Comparison of ENCODE assay signal across 36 cellular contexts in genomic region chr6:78552435-78552834, GRCh38.
"Had no signal": no experiment of that assay in that cellular context is flagged by ENCODE, and none has a peak within 500 bp of the region (broad histone marks: within the 10 kb centered on the region; RNA-seq: fewer than 3 reads in every experiment).

No MANE protein-coding gene starts in this region.

- DNase-seq: activated effector memory CD4-positive, alpha-beta T cell treated with anti-CD3 and anti-CD28 coated beads, Interleukin-2, amount 50 U/mL, for 16 hours; activated effector memory CD4-positive, alpha-beta T cell treated with Interleukin-2 at 50 U/mL for 16 hours; activated gamma-delta T cell; activated gamma-delta T cell treated with Interleukin-2 at 50 U/mL for 16 hours; activated naive CD4-positive, alpha-beta T cell; activated naive CD4-positive, alpha-beta T cell treated with anti-CD3 and anti-CD28 coated beads for 36 hours; activated naive CD4-positive, alpha-beta T cell treated with anti-CD3 and anti-CD28 coated beads, Interleukin-2, amount 10 ng/mL, durations not matched to agents 7 days and 5 days; activated naive CD4-positive, alpha-beta T cell treated with anti-CD3 and anti-CD28 coated beads, Interleukin-2, amount 50 U/mL, for 16 hours; activated naive CD4-positive, alpha-beta T cell treated with Interleukin-2 at 50 U/mL for 16 hours; activated naive CD8-positive, alpha-beta T cell treated with anti-CD3 and anti-CD28 coated beads for 36 hours; activated naive CD8-positive, alpha-beta T cell treated with anti-CD3 and anti-CD28 coated beads, Interleukin-2, amount 10 ng/mL, durations not matched to agents 7 days and 5 days; activated naive CD8-positive, alpha-beta T cell treated with anti-CD3 and anti-CD28 coated beads, Interleukin-2, amount 50 U/mL, for 24 hours; activated T-cell treated with anti-CD3 and anti-CD28 coated beads, Interleukin-2, amount 50 U/mL, for 4 hours; activated T-cell treated with anti-CD3 and anti-CD28 coated beads, Interleukin-2, amount 50 U/mL, for 48 hours; activated T-cell treated with anti-CD3 and anti-CD28 coated beads, Interleukin-2, amount 50 U/mL, for 72 hours; adrenal gland; amniotic stem cell; amygdala; anterior cingulate cortex; aorta; body of pancreas; brain microvascular endothelial cell; caudate nucleus; central memory CD4-positive, alpha-beta T cell; cerebellar nuclear complex had no signal

- H3K4me3 ChIP-seq: adrenal gland, ascending aorta, body of pancreas, breast epithelium, cardiac muscle cell had no signal

- H3K36me3 ChIP-seq: adrenal gland, ascending aorta, brain microvascular endothelial cell, breast epithelium, cardiac muscle cell had no signal

- H3K4me3 Mint-ChIP-seq: activated naive CD4-positive, alpha-beta T cell treated with anti-CD3 and anti-CD28 coated beads for 36 hours; activated naive CD4-positive, alpha-beta T cell treated with anti-CD3 and anti-CD28 coated beads, Interleukin-2, amount 10 ng/mL, durations not matched to agents 7 days and 5 days; activated naive CD4-positive, alpha-beta T cell treated with anti-CD3 and anti-CD28 coated beads, Interleukin-2, amount 50 U/mL, for 24 hours; activated naive CD8-positive, alpha-beta T cell; activated naive CD8-positive, alpha-beta T cell treated with anti-CD3 and anti-CD28 coated beads for 36 hours; activated naive CD8-positive, alpha-beta T cell treated with anti-CD3 and anti-CD28 coated beads, Interleukin-2, amount 10 ng/mL, durations not matched to agents 7 days and 5 days; activated naive CD8-positive, alpha-beta T cell treated with anti-CD3 and anti-CD28 coated beads, Interleukin-2, amount 50 U/mL, for 24 hours; activated T-cell treated with anti-CD3 and anti-CD28 coated beads, Interleukin-2, amount 50 U/mL, for 4 hours; activated T-cell treated with anti-CD3 and anti-CD28 coated beads, Interleukin-2, amount 50 U/mL, for 72 hours; activated T-helper 1 cell treated with anti-CD3 and anti-CD28 coated beads, Interleukin-12 subunit alpha, Interleukin-12 subunit beta, Interleukin-2, Interleukin-4 antibody, amounts not matched to agents 30 ng/mL and 10 ng/mL and 1 ng/mL, durations not matched to agents 14 hours and 24 hours and 36 hours; activated T-helper 17 cell treated with anti-CD3 and anti-CD28 coated beads, Interleukin-2, amount 50 U/mL, for 72 hours; brain; central memory CD8-positive, alpha-beta T cell had no signal

- H3K36me3 Mint-ChIP-seq: activated naive CD4-positive, alpha-beta T cell treated with anti-CD3 and anti-CD28 coated beads, Interleukin-2, amount 10 ng/mL, durations not matched to agents 7 days and 5 days; activated naive CD4-positive, alpha-beta T cell treated with anti-CD3 and anti-CD28 coated beads, Interleukin-2, amount 50 U/mL, for 24 hours; activated naive CD8-positive, alpha-beta T cell; activated naive CD8-positive, alpha-beta T cell treated with anti-CD3 and anti-CD28 coated beads for 36 hours; activated naive CD8-positive, alpha-beta T cell treated with anti-CD3 and anti-CD28 coated beads, Interleukin-2, amount 10 ng/mL, durations not matched to agents 7 days and 5 days; brain had no signal

- H3K27ac Mint-ChIP-seq: activated naive CD4-positive, alpha-beta T cell treated with anti-CD3 and anti-CD28 coated beads for 36 hours; activated naive CD4-positive, alpha-beta T cell treated with anti-CD3 and anti-CD28 coated beads, Interleukin-2, amount 10 ng/mL, durations not matched to agents 7 days and 5 days; activated naive CD4-positive, alpha-beta T cell treated with anti-CD3 and anti-CD28 coated beads, Interleukin-2, amount 50 U/mL, for 24 hours; activated naive CD4-positive, alpha-beta T cell treated with anti-CD3 and anti-CD28 coated beads, Interleukin-2, amount 50 U/mL, for 72 hours; activated naive CD8-positive, alpha-beta T cell; activated naive CD8-positive, alpha-beta T cell treated with anti-CD3 and anti-CD28 coated beads for 36 hours; activated naive CD8-positive, alpha-beta T cell treated with anti-CD3 and anti-CD28 coated beads, Interleukin-2, amount 10 ng/mL, durations not matched to agents 7 days and 5 days; activated naive CD8-positive, alpha-beta T cell treated with anti-CD3 and anti-CD28 coated beads, Interleukin-2, amount 50 U/mL, for 24 hours; activated T-cell treated with anti-CD3 and anti-CD28 coated beads, Interleukin-2, amount 50 U/mL, for 72 hours; activated T-helper 1 cell treated with anti-CD3 and anti-CD28 coated beads, Interleukin-12 subunit alpha, Interleukin-12 subunit beta, Interleukin-2, Interleukin-4 antibody, amounts not matched to agents 30 ng/mL and 10 ng/mL and 1 ng/mL, durations not matched to agents 14 hours and 24 hours and 36 hours; activated T-helper 17 cell treated with anti-CD3 and anti-CD28 coated beads, Interleukin-2, amount 50 U/mL, for 72 hours; activated T-helper 2 cell treated with anti-CD3 and anti-CD28 coated beads, Interferon-gamma antibody, Interleukin-2, Interleukin-4, amounts not matched to agents 10 μg/mL and 5 μg/mL and 100 μg/mL, durations not matched to agents 14 hours and 24 hours and 36 hours; brain had no signal

- H3K27ac ChIP-seq: adrenal gland, ascending aorta, body of pancreas, brain microvascular endothelial cell, breast epithelium, cardiac muscle cell had no signal

- H3K4me1 Mint-ChIP-seq: activated naive CD4-positive, alpha-beta T cell treated with anti-CD3 and anti-CD28 coated beads, Interleukin-2, amount 10 ng/mL, durations not matched to agents 7 days and 5 days; activated naive CD4-positive, alpha-beta T cell treated with anti-CD3 and anti-CD28 coated beads, Interleukin-2, amount 50 U/mL, for 24 hours; activated naive CD8-positive, alpha-beta T cell treated with anti-CD3 and anti-CD28 coated beads for 36 hours; activated naive CD8-positive, alpha-beta T cell treated with anti-CD3 and anti-CD28 coated beads, Interleukin-2, amount 10 ng/mL, durations not matched to agents 7 days and 5 days; activated naive CD8-positive, alpha-beta T cell treated with anti-CD3 and anti-CD28 coated beads, Interleukin-2, amount 50 U/mL, for 24 hours; activated T-helper 17 cell treated with anti-CD3 and anti-CD28 coated beads, Interleukin-2, amount 50 U/mL, for 72 hours; brain; central memory CD8-positive, alpha-beta T cell had no signal

- ATAC-seq: activated naive CD4-positive, alpha-beta T cell treated with anti-CD3 and anti-CD28 coated beads, Interleukin-2, amount 50 U/mL, for 72 hours; activated naive CD8-positive, alpha-beta T cell treated with anti-CD3 and anti-CD28 coated beads, Interleukin-2, amount 50 U/mL, for 24 hours; activated T-cell treated with anti-CD3 and anti-CD28 coated beads, Interleukin-2, amount 50 U/mL, for 4 hours; activated T-cell treated with anti-CD3 and anti-CD28 coated beads, Interleukin-2, amount 50 U/mL, for 72 hours; activated T-helper 17 cell treated with anti-CD3 and anti-CD28 coated beads, Interleukin-2, amount 50 U/mL, for 72 hours; body of pancreas had no signal

- H3K4me1 ChIP-seq: adrenal gland, ascending aorta, body of pancreas, breast epithelium had no signal

- H3K27me3 Mint-ChIP-seq: activated naive CD4-positive, alpha-beta T cell treated with anti-CD3 and anti-CD28 coated beads, Interleukin-2, amount 10 ng/mL, durations not matched to agents 7 days and 5 days; activated naive CD4-positive, alpha-beta T cell treated with anti-CD3 and anti-CD28 coated beads, Interleukin-2, amount 50 U/mL, for 24 hours; activated naive CD8-positive, alpha-beta T cell; activated naive CD8-positive, alpha-beta T cell treated with anti-CD3 and anti-CD28 coated beads for 36 hours; activated naive CD8-positive, alpha-beta T cell treated with anti-CD3 and anti-CD28 coated beads, Interleukin-2, amount 10 ng/mL, durations not matched to agents 7 days and 5 days; activated naive CD8-positive, alpha-beta T cell treated with anti-CD3 and anti-CD28 coated beads, Interleukin-2, amount 50 U/mL, for 24 hours; activated T-helper 17 cell treated with anti-CD3 and anti-CD28 coated beads, Interleukin-2, amount 50 U/mL, for 72 hours; brain; central memory CD8-positive, alpha-beta T cell had no signal
